ENCODE assay signal across 17 cellular contexts in the genomic region with DNA sequence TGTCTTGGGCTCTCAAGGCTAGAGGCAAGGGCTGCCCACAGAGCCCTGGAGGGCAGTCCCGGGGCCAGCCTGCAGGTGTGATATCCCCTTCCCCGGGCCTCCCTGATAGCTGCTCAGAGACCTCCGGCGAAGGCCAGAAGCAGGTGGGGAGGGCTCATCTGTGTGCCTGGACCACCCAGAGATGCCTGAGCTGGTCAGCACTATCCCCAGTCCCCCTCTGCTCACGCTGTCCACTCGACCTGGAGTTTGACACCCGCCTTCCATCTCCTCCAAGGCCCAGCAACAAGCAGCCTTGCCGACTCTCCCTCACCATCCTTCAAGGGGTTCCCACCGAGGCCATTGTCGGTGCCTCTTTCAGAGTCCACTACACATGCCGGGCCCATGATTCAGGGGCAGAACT. TPM values are rescaled to one million over a fixed set of nuclear protein-coding genes. Genes with fewer than 3 reads are reported as not detected.
DNase-seq lines count a peak whose midpoint lies in the region; ATAC-seq and TF ChIP-seq lines count a peak whose summit lies in the region.
"Had no signal": no experiment of that assay in that cellular context is flagged by ENCODE, and none has a peak within 500 bp of the region (broad histone marks: within the 10 kb centered on the region; RNA-seq: fewer than 3 reads in every experiment).

No MANE protein-coding gene starts in this region.

- no peak overlapping the region for H3K4me3 ChIP-seq in right atrium auricular region
- H3K4me3 ChIP-seq in lower lobe of right lung = no peak overlapping the region
- H3K4me3 ChIP-seq in spleen = no peak overlapping the region
- H3K4me3 ChIP-seq: BLaER1 treated with 17β-estradiol and CSF1 and Interleukin-3, amounts not matched to agents 10 nM and 100 nM; GM12878; GM23248 had no signal

- TF ChIP-seq POLR2A in spleen (IDR thresholded peaks at IDR 0.05) = no peak

- no peaks in the 10 kb centered on the region for H3K4me1 ChIP-seq in right atrium auricular region
- H3K4me1 ChIP-seq in lower lobe of right lung = no peaks in the 10 kb centered on the region
- no peaks in the 10 kb centered on the region for H3K4me1 ChIP-seq in spleen

- no peak overlapping the region for H3K27ac ChIP-seq in right atrium auricular region
- H3K27ac ChIP-seq in lower lobe of right lung = no peak overlapping the region
- H3K27ac ChIP-seq in spleen = peak overlapping the region in 1 of 8 donors; percentile 4
- H3K27ac ChIP-seq: BLaER1 treated with 17β-estradiol and CSF1 and Interleukin-3, amounts not matched to agents 10 nM and 100 nM; GM23248 had no signal

- H3K4me3 Mint-ChIP-seq in T-helper 17 cell = no peak overlapping the region
- H3K4me3 Mint-ChIP-seq: CD4-positive, CD25-positive, alpha-beta regulatory T cell had no signal

- H3K9me3 ChIP-seq in right atrium auricular region (no peaks in the 10 kb centered on the region), T-helper 17 cell (ENCODE audit: control insufficient read depth, low read length, poor library complexity, severe bottlenecking) (no peaks in the 10 kb centered on the region), lower lobe of right lung (no peaks in the 10 kb centered on the region), spleen (no peaks in the 10 kb centered on the region)
- H3K9me3 ChIP-seq: BLaER1 treated with 17β-estradiol and CSF1 and Interleukin-3, amounts not matched to agents 10 nM and 100 nM had no signal

- peaks cover 2% of the 10 kb centered on the region for H3K36me3 Mint-ChIP-seq in T-helper 17 cell (ENCODE audit: low read depth)

- ATAC-seq in Right ventricle myocardium superior (ENCODE audit: poor library complexity) = no peak
- ATAC-seq in T-helper 17 cell = no peak
- no peak for ATAC-seq in lower lobe of right lung
- no peak for ATAC-seq in HG03432 (IDR thresholded peaks at IDR 0.05; ENCODE audit: unreplicated experiment)
- ATAC-seq: GM12878 had no signal

- intact Hi-C loops in Right ventricle myocardium superior (cut with DNase I) = no loop called here
- intact Hi-C loops in lower lobe of right lung (cut with DNase I) = no loop called here
- intact Hi-C loops in spleen (cut with DNase I; ENCODE audit: low total_unique reads) = no loop called here

- TF ChIP-seq CTCF in right atrium auricular region (IDR thresholded peaks at IDR 0.05) (no peak), lower lobe of right lung (IDR thresholded peaks at IDR 0.05) (no peak), spleen (IDR thresholded peaks at IDR 0.05 in 8 of 11, conservative IDR thresholded peaks at IDR 0.05 in 3 of 11) (no peak)

- no peaks in the 10 kb centered on the region for H3K36me3 ChIP-seq in right atrium auricular region
- H3K36me3 ChIP-seq in lower lobe of right lung = peaks cover 88% of the 10 kb centered on the region
- H3K36me3 ChIP-seq in spleen = peaks cover 3 to 100% (median 84%) of the 10 kb centered on the region in 6 donors

- H3K27ac Mint-ChIP-seq in T-helper 17 cell = peak overlapping the region; percentile 4

- peaks cover 2% of the 10 kb centered on the region for H3K4me1 Mint-ChIP-seq in T-helper 17 cell
- H3K4me1 Mint-ChIP-seq: CD4-positive, CD25-positive, alpha-beta regulatory T cell had no signal

- WGBS in spleen, 5 donors = 91 to 95% (median 92%) methylated on average over 11 of the region's 11 CpGs

- H3K27me3 ChIP-seq in right atrium auricular region (no peaks in the 10 kb centered on the region), lower lobe of right lung (ENCODE audit: low read depth) (no peaks in the 10 kb centered on the region), spleen (replicated peaks in 1 of 7) (no peaks in the 10 kb centered on the region)
- H3K27me3 ChIP-seq: BLaER1 treated with 17β-estradiol and CSF1 and Interleukin-3, amounts not matched to agents 10 nM and 100 nM had no signal

- DNase-seq in Right ventricle myocardium superior (peak; percentile 17), right atrium auricular region (ENCODE audit: low spot score) (no peak), T-helper 17 cell (no peak), lower lobe of right lung (peak; percentile 28), spleen (peak; percentile 60), NOMO-1 treated with dmso at 0.1 percent for 144 hours (lab: John Stamatoyannopoulos, UW; ENCODE audit: unreplicated experiment) (no peak), NCI-H524 treated with DMSO at 0.1 percent for 48 hours (lab: John Stamatoyannopoulos, UW) (no peak)
- DNase-seq: ACHN; Calu3; CD4-positive, CD25-positive, alpha-beta regulatory T cell; DMS 273 treated with DMSO at 0.1 percent for 48 hours; DMS79; GM23248; H7 had no signal

- no peaks in the 10 kb centered on the region for H3K27me3 Mint-ChIP-seq in T-helper 17 cell
- H3K27me3 Mint-ChIP-seq: CD4-positive, CD25-positive, alpha-beta regulatory T cell had no signal

RNA-seq across cellular contexts. Expression of gene DNAH1, which starts 39.4 kb away (rescaled TPM):
- total RNA-seq in Right ventricle myocardium superior = 1.9 TPM
- 1 to 10 TPM; 1.5 to 2.5 TPM for total RNA-seq in right atrium auricular region
- 10 to 100 TPM; 50.3 to 58.5 TPM for total RNA-seq in T-helper 17 cell
- 16.4 TPM for total RNA-seq in lower lobe of right lung
- total RNA-seq in spleen = 10 to 100 TPM; 21.0 to 35.8 (median 27.1) TPM
- 10 to 100 TPM in 1 of 3 donors, 1 to 10 TPM in 2; 4.9 to 10.1 (median 9.7) TPM for polyA plus RNA-seq in spleen

RNA-seq across cellular contexts. Expression of gene BAP1, which starts 54.3 kb away (rescaled TPM):
- total RNA-seq in Right ventricle myocardium superior = 46.2 TPM
- total RNA-seq in right atrium auricular region = 10 to 100 TPM; 38.8 to 53.9 TPM
- total RNA-seq in T-helper 17 cell = 100 to 1,000 TPM; 107 to 114 TPM
- 61.9 TPM for total RNA-seq in lower lobe of right lung
- total RNA-seq in spleen = 10 to 100 TPM; 68.1 to 82.8 (median 72.8) TPM
- 10 to 100 TPM; 44.4 to 73.7 (median 72.8) TPM for polyA plus RNA-seq in spleen

RNA-seq across cellular contexts. Expression of gene PHF7, which starts 54.9 kb away (rescaled TPM):
- total RNA-seq in Right ventricle myocardium superior = 16.8 TPM
- total RNA-seq in right atrium auricular region = 10 to 100 TPM; 10.1 to 17.6 TPM
- 10 to 100 TPM; 11.1 to 13.0 TPM for total RNA-seq in T-helper 17 cell
- total RNA-seq in lower lobe of right lung = 7.7 TPM
- total RNA-seq in spleen = 10 to 100 TPM in 1 of 7 donors, 1 to 10 TPM in 6; 4.4 to 14.2 (median 8.6) TPM
- 1 to 10 TPM; 4.6 to 7.3 (median 4.8) TPM for polyA plus RNA-seq in spleen

Comparison
In these comparisons a context has a peak if more than half of its experiments do, and no peak if none do; other contexts are left out.
1. DNase-seq: peak in Right ventricle myocardium superior (single experiment), lower lobe of right lung (single experiment) and spleen (single experiment); none in right atrium auricular region (single experiment), T-helper 17 cell (0 of 3), NOMO-1 treated with dmso at 0.1 percent for 144 hours (single experiment) and NCI-H524 treated with DMSO at 0.1 percent for 48 hours (single experiment).